In the genomic region with DNA sequence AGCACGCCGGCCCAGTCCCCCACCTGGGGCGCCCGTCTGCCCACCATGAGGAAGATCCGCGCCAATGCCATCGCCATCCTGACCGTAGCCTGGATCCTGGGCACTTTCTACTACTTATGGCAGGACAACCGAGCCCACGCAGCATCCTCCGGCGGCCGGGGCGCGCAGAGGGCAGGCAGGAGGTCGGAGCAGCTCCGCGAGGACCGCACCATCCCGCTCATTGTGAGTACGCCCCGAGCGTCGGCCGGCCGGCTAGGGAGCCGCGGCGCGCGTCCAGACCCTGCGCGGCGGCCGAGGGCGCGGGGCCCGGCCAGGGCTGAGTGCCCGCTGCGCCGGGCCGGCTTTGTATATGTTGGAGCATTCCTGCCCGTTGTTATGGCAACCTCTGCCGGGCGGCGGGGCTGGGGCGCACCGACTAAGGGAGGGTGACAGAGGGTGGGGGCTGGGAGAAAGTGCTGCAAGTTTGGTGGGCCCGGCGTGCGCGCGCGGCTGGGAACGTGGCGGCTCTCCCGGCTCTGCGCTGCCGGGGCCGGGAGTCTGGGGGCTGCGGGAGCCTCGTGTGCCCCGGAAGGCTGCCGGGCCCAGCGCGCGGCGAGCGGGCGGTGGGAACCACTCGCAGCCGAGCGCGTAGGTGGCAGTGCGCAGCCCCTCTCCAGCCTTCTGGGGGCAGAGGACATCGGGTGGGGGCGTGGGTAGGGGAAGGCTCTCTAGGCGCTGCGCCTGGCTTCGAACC, we compare ENCODE assay signal across 8 cellular contexts. TPM values are rescaled to one million over a fixed set of nuclear protein-coding genes. Genes with fewer than 3 reads are reported as not detected.
A peak's percentile ranks its signal among the peaks of the same experiment; 100 is the strongest.
DNase-seq lines count a peak whose midpoint lies in the region; ATAC-seq and TF ChIP-seq lines count a peak whose summit lies in the region.

No MANE protein-coding gene starts in this region.

- no peak overlapping the region for H3K9ac ChIP-seq in rectal smooth muscle tissue (ENCODE audit: low read length)

- peaks cover 0 to 74% (median 19%) of the 10 kb centered on the region in 7 donors for H3K27me3 ChIP-seq in heart right ventricle
- H3K27me3 ChIP-seq in rectal smooth muscle tissue (ENCODE audit: control insufficient read depth, insufficient read depth, low read length): peaks cover 2% of the 10 kb centered on the region

- POLR2A ChIA-PET in activated CD4-positive, alpha-beta T cell treated with anti-CD3 and anti-CD28 coated beads, Interleukin-2, amount 10 ng/mL, durations not matched to agents 7 days and 5 days (lab: Charles Lee): no interaction called here
- POLR2A ChIA-PET in activated B cell treated with CpG ODN at 0.5 μM for 24 hours (lab: Charles Lee): no interaction called here

- intact Hi-C loops in activated B cell treated with CpG ODN at 0.5 μM for 24 hours (cut with micrococcal nuclease): loop anchor here (5.0 kb wide), 1 partner anchor 92 kb away; no protein-coding TSS in a partner anchor
- intact Hi-C loops in heart right ventricle (cut with DNase I): loop anchor here in 3 of 10 donors (2.0 to 10.0 kb wide), 3 partner anchors 28 to 56 kb away; no protein-coding TSS in a partner anchor

- H3K27ac ChIP-seq in heart right ventricle (peak overlapping the region; percentile 47 to 86 (median 81)), rectal smooth muscle tissue (ENCODE audit: low read depth, low read length) (no peak overlapping the region)

- WGBS in heart right ventricle, 2 donors: 0 to 1% methylated on average over 80 of the region's 80 CpGs

- ATAC-seq in activated B cell treated with CpG ODN at 0.5 μM for 24 hours (ENCODE audit: low read depth) (peak; percentile 16), heart right ventricle (peak in 5 of 8 donors; percentile 7 to 22 (median 11))

- no peaks in the 10 kb centered on the region for H3K9me3 ChIP-seq in heart right ventricle

- H3K4me1 ChIP-seq in heart right ventricle (peaks cover 6 to 67% (median 47%) of the 10 kb centered on the region in 9 donors), rectal smooth muscle tissue (ENCODE audit: control insufficient read depth, insufficient read depth, low read length) (no peaks in the 10 kb centered on the region)

- peak overlapping the region; percentile 47 for H3K4me3 Mint-ChIP-seq in activated CD4-positive, alpha-beta T cell treated with anti-CD3 and anti-CD28 coated beads, Interleukin-2, amount 10 ng/mL, durations not matched to agents 7 days and 5 days
- peak overlapping the region; percentile 67 for H3K4me3 Mint-ChIP-seq in activated B cell treated with CpG ODN at 0.5 μM for 24 hours

- DNase-seq in activated CD4-positive, alpha-beta T cell treated with anti-CD3 and anti-CD28 coated beads, Interleukin-2, amount 10 ng/mL, durations not matched to agents 7 days and 5 days: no peak
- no peak for DNase-seq in activated CD4-positive, alpha-beta T cell treated with anti-CD3 and anti-CD28 coated beads for 1 hour
- no peak for DNase-seq in activated B cell treated with CpG ODN at 0.5 μM for 24 hours
- DNase-seq in heart right ventricle: peak in 1 of 2 donors; percentile 43
- DNase-seq in NOMO-1 treated with dmso at 0.1 percent for 144 hours (lab: John Stamatoyannopoulos, UW; ENCODE audit: unreplicated experiment): no peak
- no peak for DNase-seq in dedifferentiated amniotic fluid mesenchymal stem cell (ENCODE audit: extremely low spot score)
- DNase-seq in NCI-H2107 (lab: John Stamatoyannopoulos, UW): no peak

- no peak overlapping the region for H3K27ac Mint-ChIP-seq in activated CD4-positive, alpha-beta T cell treated with anti-CD3 and anti-CD28 coated beads, Interleukin-2, amount 10 ng/mL, durations not matched to agents 7 days and 5 days
- no peak overlapping the region for H3K27ac Mint-ChIP-seq in activated B cell treated with CpG ODN at 0.5 μM for 24 hours

- CTCF ChIA-PET in activated CD4-positive, alpha-beta T cell treated with anti-CD3 and anti-CD28 coated beads, Interleukin-2, amount 10 ng/mL, durations not matched to agents 7 days and 5 days (lab: Charles Lee): interaction anchor here (0.5 to 1.6 kb wide), 4 partner anchors 10 to 205 kb away, joined by 3 to 5 read pairs (median 4); no protein-coding TSS in a partner anchor
- CTCF ChIA-PET in activated B cell treated with CpG ODN at 0.5 μM for 24 hours (lab: Charles Lee): interaction anchor here (1.3 to 5.2 kb wide), 3 partner anchors 17 to 199 kb away, joined by 3 to 36 read pairs (median 9); no protein-coding TSS in a partner anchor

- H3K36me3 ChIP-seq in heart right ventricle (no peaks in the 10 kb centered on the region), rectal smooth muscle tissue (ENCODE audit: control insufficient read depth, insufficient read depth, low read length) (no peaks in the 10 kb centered on the region)

- H3K4me3 ChIP-seq in heart right ventricle (peak overlapping the region; percentile 33 to 87 (median 72)), rectal smooth muscle tissue (ENCODE audit: low read length) (peak overlapping the region; percentile 65)

- no peaks in the 10 kb centered on the region for H3K9me3 Mint-ChIP-seq in activated CD4-positive, alpha-beta T cell treated with anti-CD3 and anti-CD28 coated beads, Interleukin-2, amount 10 ng/mL, durations not matched to agents 7 days and 5 days
- H3K9me3 Mint-ChIP-seq in activated B cell treated with CpG ODN at 0.5 μM for 24 hours: no peaks in the 10 kb centered on the region

- H3K4me1 Mint-ChIP-seq in activated CD4-positive, alpha-beta T cell treated with anti-CD3 and anti-CD28 coated beads, Interleukin-2, amount 10 ng/mL, durations not matched to agents 7 days and 5 days: peaks cover 6% of the 10 kb centered on the region
- H3K4me1 Mint-ChIP-seq in activated B cell treated with CpG ODN at 0.5 μM for 24 hours: peaks cover 13% of the 10 kb centered on the region

- peaks cover 64% of the 10 kb centered on the region for H3K27me3 Mint-ChIP-seq in activated CD4-positive, alpha-beta T cell treated with anti-CD3 and anti-CD28 coated beads, Interleukin-2, amount 10 ng/mL, durations not matched to agents 7 days and 5 days
- H3K27me3 Mint-ChIP-seq in activated B cell treated with CpG ODN at 0.5 μM for 24 hours: peaks cover 68% of the 10 kb centered on the region

- TF ChIP-seq CTCF in activated B cell treated with CpG ODN at 0.5 μM for 24 hours (IDR thresholded peaks at IDR 0.05) (no peak), heart right ventricle (IDR thresholded peaks at IDR 0.05) (no peak)

- H3K36me3 Mint-ChIP-seq in activated CD4-positive, alpha-beta T cell treated with anti-CD3 and anti-CD28 coated beads, Interleukin-2, amount 10 ng/mL, durations not matched to agents 7 days and 5 days (ENCODE audit: low read depth): no peaks in the 10 kb centered on the region
- no peaks in the 10 kb centered on the region for H3K36me3 Mint-ChIP-seq in activated B cell treated with CpG ODN at 0.5 μM for 24 hours (ENCODE audit: low read depth)

RNA-seq across cellular contexts. Expression of gene GALNT16, which starts 0.5 kb away (rescaled TPM):
- not detected for total RNA-seq in activated CD4-positive, alpha-beta T cell treated with anti-CD3 and anti-CD28 coated beads, Interleukin-2, amount 10 ng/mL, durations not matched to agents 7 days and 5 days
- total RNA-seq in activated B cell treated with CpG ODN at 0.5 μM for 24 hours: 0.56 and 1.2 TPM in 2 replicates
- 100 to 1,000 TPM in 2 of 10 donors, 10 to 100 TPM in 8; 51.2 to 106 (median 71.7) TPM for total RNA-seq in heart right ventricle
- polyA plus RNA-seq in heart right ventricle: 10 to 100 TPM in 1 of 2 donors, 1 to 10 TPM in 1; 9.6 to 56.5 TPM

Comparison
In these comparisons a context has a peak if more than half of its experiments do, and no peak if none do; other contexts are left out.
1. RNA of gene GALNT16, which starts 0.5 kb away (total RNA-seq): 51.2 to 106 TPM in heart right ventricle; 0.56 to 1.2 TPM in activated B cell treated with CpG ODN at 0.5 μM for 24 hours and not detected in activated CD4-positive, alpha-beta T cell treated with anti-CD3 and anti-CD28 coated beads, Interleukin-2, amount 10 ng/mL, durations not matched to agents 7 days and 5 days; every median in the first group is over 10 times any median in the second.